Comparison of ENCODE assay signal across 1 cellular context in the genomic region with DNA sequence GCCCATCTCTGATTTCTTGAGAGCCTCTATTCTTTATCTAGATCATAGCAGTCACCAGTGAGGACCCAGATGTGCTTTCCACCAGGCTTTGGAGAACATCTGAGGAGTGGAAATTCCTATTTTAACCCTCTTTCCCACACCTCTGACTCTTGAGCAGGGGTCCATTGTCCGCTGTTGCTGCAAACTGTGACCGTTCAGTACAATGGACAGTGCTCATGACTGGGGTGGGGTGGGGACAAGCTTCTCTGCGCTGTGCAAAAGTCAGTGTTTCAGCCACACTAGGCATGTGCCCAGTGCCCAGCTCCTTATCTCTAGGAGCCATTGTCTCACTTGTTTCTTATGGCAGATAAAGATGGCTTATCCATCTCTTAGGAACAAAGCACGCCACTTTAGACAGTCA.
TF ChIP-seq lines count a peak whose summit lies in the region.

No MANE protein-coding gene starts in this region.

TF ChIP-seq in Ishikawa, 13 proteins besides CTCF, POLR2A, EP300 and RAD21:
- TF ChIP-seq, protein P1, sequence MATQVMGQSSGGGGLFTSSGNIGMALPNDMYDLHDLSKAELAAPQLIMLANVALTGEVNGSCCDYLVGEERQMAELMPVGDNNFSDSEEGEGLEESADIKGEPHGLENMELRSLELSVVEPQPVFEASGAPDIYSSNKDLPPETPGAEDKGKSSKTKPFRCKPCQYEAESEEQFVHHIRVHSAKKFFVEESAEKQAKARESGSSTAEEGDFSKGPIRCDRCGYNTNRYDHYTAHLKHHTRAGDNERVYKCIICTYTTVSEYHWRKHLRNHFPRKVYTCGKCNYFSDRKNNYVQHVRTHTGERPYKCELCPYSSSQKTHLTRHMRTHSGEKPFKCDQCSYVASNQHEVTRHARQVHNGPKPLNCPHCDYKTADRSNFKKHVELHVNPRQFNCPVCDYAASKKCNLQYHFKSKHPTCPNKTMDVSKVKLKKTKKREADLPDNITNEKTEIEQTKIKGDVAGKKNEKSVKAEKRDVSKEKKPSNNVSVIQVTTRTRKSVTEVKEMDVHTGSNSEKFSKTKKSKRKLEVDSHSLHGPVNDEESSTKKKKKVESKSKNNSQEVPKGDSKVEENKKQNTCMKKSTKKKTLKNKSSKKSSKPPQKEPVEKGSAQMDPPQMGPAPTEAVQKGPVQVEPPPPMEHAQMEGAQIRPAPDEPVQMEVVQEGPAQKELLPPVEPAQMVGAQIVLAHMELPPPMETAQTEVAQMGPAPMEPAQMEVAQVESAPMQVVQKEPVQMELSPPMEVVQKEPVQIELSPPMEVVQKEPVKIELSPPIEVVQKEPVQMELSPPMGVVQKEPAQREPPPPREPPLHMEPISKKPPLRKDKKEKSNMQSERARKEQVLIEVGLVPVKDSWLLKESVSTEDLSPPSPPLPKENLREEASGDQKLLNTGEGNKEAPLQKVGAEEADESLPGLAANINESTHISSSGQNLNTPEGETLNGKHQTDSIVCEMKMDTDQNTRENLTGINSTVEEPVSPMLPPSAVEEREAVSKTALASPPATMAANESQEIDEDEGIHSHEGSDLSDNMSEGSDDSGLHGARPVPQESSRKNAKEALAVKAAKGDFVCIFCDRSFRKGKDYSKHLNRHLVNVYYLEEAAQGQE (IDR thresholded peaks at IDR 0.05; ENCODE audit: low read depth), result peak; percentile 94
- no peak for TF ChIP-seq EGR1 (IDR thresholded peaks at IDR 0.05)
- TF ChIP-seq ZBTB7A (IDR thresholded peaks at IDR 0.05; ENCODE audit: low read depth), result peak; percentile 50; the same call in 1 of the 2 replicates
- TF ChIP-seq NFIC (IDR thresholded peaks at IDR 0.05), result 0 out of 2 replicates have a peak, but pooled peaks have one; percentile 4
- TF ChIP-seq CREB1 (IDR thresholded peaks at IDR 0.05; ENCODE audit: low read depth), result no peak
- TF ChIP-seq, protein P2, sequence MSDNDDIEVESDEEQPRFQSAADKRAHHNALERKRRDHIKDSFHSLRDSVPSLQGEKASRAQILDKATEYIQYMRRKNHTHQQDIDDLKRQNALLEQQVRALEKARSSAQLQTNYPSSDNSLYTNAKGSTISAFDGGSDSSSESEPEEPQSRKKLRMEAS (IDR thresholded peaks at IDR 0.05), result peak; percentile 36; the same call in 1 of the 2 replicates
TF ChIP-seq in Ishikawa: peak in this region for 4.
